In the genomic region with DNA sequence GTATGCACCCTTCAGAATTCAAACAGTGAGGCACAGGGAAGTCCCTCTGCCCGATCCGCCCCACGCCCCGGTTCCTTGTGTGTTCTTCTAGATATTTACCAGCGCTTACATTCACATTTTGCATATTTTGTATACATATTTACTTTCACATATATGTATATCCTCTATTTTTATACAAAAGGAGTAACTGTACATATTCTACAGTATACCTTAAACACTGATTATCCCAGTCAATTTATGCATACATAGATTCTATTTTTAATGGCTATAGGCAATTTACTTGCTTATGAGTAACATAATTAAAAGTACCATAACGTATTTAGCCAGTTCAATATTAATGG, we compare ENCODE assay signal across 7 cellular contexts. TPM values are rescaled to one million over a fixed set of nuclear protein-coding genes. Genes with fewer than 3 reads are reported as not detected.
DNase-seq lines count a peak whose midpoint lies in the region; ATAC-seq and TF ChIP-seq lines count a peak whose summit lies in the region.

No MANE protein-coding gene starts in this region.

- H3K4me1 Mint-ChIP-seq in activated CD4-positive, alpha-beta memory T cell treated with anti-CD3 and anti-CD28 coated beads for 36 hours (ENCODE audit: low read depth) = peaks cover 25% of the 10 kb centered on the region

- ATAC-seq in HG03159 (IDR thresholded peaks at IDR 0.05; ENCODE audit: unreplicated experiment) (peak; percentile 12), HG02678 (IDR thresholded peaks at IDR 0.05; ENCODE audit: unreplicated experiment) (no peak)

- POLR2A ChIA-PET in activated CD4-positive, alpha-beta memory T cell treated with anti-CD3 and anti-CD28 coated beads for 36 hours (lab: Charles Lee) = interaction anchor here (1.0 kb wide), 1 partner anchor 43 kb away, joined by 3 read pairs; the partner anchor contains the start of gene TPRKB

- H3K36me3 Mint-ChIP-seq in activated CD4-positive, alpha-beta memory T cell treated with anti-CD3 and anti-CD28 coated beads for 36 hours = peaks cover 16% of the 10 kb centered on the region

- H3K27ac ChIP-seq in iPS-18a (ENCODE audit: low read length) = no peak overlapping the region
- peak overlapping the region in 3 of 5 donors; percentile 91 to 94 (median 93) for H3K27ac ChIP-seq in stomach

- peaks cover 15% of the 10 kb centered on the region for H3K36me3 ChIP-seq in iPS-18a (ENCODE audit: control insufficient read depth, low read depth, low read length)
- H3K36me3 ChIP-seq in stomach = peaks cover 13 to 27% (median 25%) of the 10 kb centered on the region in 4 donors

- no peaks in the 10 kb centered on the region for H3K9me3 Mint-ChIP-seq in activated CD4-positive, alpha-beta memory T cell treated with anti-CD3 and anti-CD28 coated beads for 36 hours

- H3K4me3 ChIP-seq in iPS-18a (ENCODE audit: low read length) (peak overlapping the region; percentile 93), stomach (peak overlapping the region; percentile 79 to 91 (median 86))

- no peak for TF ChIP-seq CTCF in stomach (IDR thresholded peaks at IDR 0.05)

- no peak for TF ChIP-seq EP300 in stomach (IDR thresholded peaks at IDR 0.05)

- WGBS in stomach, 5 donors = 4 to 6% (median 4%) methylated on average over 6 of the region's 6 CpGs

- H3K4me1 ChIP-seq in iPS-18a (ENCODE audit: control insufficient read depth, low read depth, low read length) (no peaks in the 10 kb centered on the region), stomach (peaks cover 10 to 35% (median 20%) of the 10 kb centered on the region in 4 donors)

- peak overlapping the region; percentile 89 for H3K9ac ChIP-seq in iPS-18a (ENCODE audit: low read length)

- H3K9me3 ChIP-seq in iPS-18a (ENCODE audit: control insufficient read depth, low read depth, low read length) = no peaks in the 10 kb centered on the region
- H3K9me3 ChIP-seq in stomach = no peaks in the 10 kb centered on the region

- H3K27me3 ChIP-seq in iPS-18a (ENCODE audit: control insufficient read depth, insufficient read depth, low read length) = no peaks in the 10 kb centered on the region
- H3K27me3 ChIP-seq in stomach = no peaks in the 10 kb centered on the region

- DNase-seq in activated CD4-positive, alpha-beta memory T cell treated with anti-CD3 and anti-CD28 coated beads for 36 hours = no peak
- no peak for DNase-seq in stomach
- no peak for DNase-seq in NCI-H2227 treated with DMSO at 0.1 percent for 48 hours (lab: John Stamatoyannopoulos, UW)
- no peak for DNase-seq in SHP77 treated with DMSO at 0.1 percent for 48 hours (lab: John Stamatoyannopoulos, UW)

- TF ChIP-seq POLR2A in stomach (IDR thresholded peaks at IDR 0.05) = no peak

- peak overlapping the region; percentile 100 for H3K4me3 Mint-ChIP-seq in activated CD4-positive, alpha-beta memory T cell treated with anti-CD3 and anti-CD28 coated beads for 36 hours

- CTCF ChIA-PET in activated CD4-positive, alpha-beta memory T cell treated with anti-CD3 and anti-CD28 coated beads for 36 hours (lab: Charles Lee) = interaction anchor here (0.9 kb wide), 1 partner anchor 555 kb away, joined by 3 read pairs; no protein-coding TSS in a partner anchor

- H3K27ac Mint-ChIP-seq in activated CD4-positive, alpha-beta memory T cell treated with anti-CD3 and anti-CD28 coated beads for 36 hours = peak overlapping the region; percentile 97

- no peaks in the 10 kb centered on the region for H3K27me3 Mint-ChIP-seq in activated CD4-positive, alpha-beta memory T cell treated with anti-CD3 and anti-CD28 coated beads for 36 hours

- intact Hi-C loops in activated CD4-positive, alpha-beta memory T cell treated with anti-CD3 and anti-CD28 coated beads for 36 hours (cut with micrococcal nuclease) = loop anchor here (1.0 to 10.0 kb wide), 3 partner anchors 41 to 85 kb away; partner anchors contain the start of gene TPRKB
- intact Hi-C loops in stomach (cut with DNase I; ENCODE audit: low total_unique reads) = no loop called here

RNA-seq across cellular contexts. Expression of gene DUSP11, which starts 0.3 kb away (rescaled TPM):
- 10 to 100 TPM; 28.0 to 28.5 TPM for total RNA-seq in activated CD4-positive, alpha-beta memory T cell treated with anti-CD3 and anti-CD28 coated beads for 36 hours
- 10 to 100 TPM in 3 of 5 donors, 1 to 10 TPM in 2; 9.0 to 45.2 (median 14.3) TPM for total RNA-seq in stomach
- 10 to 100 TPM; 16.7 to 25.4 (median 17.1) TPM for polyA plus RNA-seq in stomach

RNA-seq across cellular contexts. Expression of gene C2orf78, which starts 3.8 kb away (rescaled TPM):
- not detected for total RNA-seq in activated CD4-positive, alpha-beta memory T cell treated with anti-CD3 and anti-CD28 coated beads for 36 hours
- total RNA-seq in stomach = not detected
- polyA plus RNA-seq in stomach = not detected

RNA-seq across cellular contexts. Expression of gene TPRKB, which starts 43.1 kb away (rescaled TPM):
- 10 to 100 TPM; 33.2 to 34.6 TPM for total RNA-seq in activated CD4-positive, alpha-beta memory T cell treated with anti-CD3 and anti-CD28 coated beads for 36 hours
- total RNA-seq in stomach = 10 to 100 TPM in 2 of 5 donors, 1 to 10 TPM in 2, not detected in 1; 3.1 to 31.4 (median 7.2) TPM
- 10 to 100 TPM; 60.9 to 76.0 (median 75.9) TPM for polyA plus RNA-seq in stomach

RNA-seq across cellular contexts. Expression of gene STAMBP, which starts 48.5 kb away (rescaled TPM):
- 10 to 100 TPM; 79.9 to 85.3 TPM for total RNA-seq in activated CD4-positive, alpha-beta memory T cell treated with anti-CD3 and anti-CD28 coated beads for 36 hours
- total RNA-seq in stomach = 10 to 100 TPM; 22.6 to 84.9 (median 50.4) TPM
- 10 to 100 TPM; 28.0 to 34.1 (median 32.2) TPM for polyA plus RNA-seq in stomach
